Comparison of ENCODE assay signal across 8 cellular contexts in the genomic region with DNA sequence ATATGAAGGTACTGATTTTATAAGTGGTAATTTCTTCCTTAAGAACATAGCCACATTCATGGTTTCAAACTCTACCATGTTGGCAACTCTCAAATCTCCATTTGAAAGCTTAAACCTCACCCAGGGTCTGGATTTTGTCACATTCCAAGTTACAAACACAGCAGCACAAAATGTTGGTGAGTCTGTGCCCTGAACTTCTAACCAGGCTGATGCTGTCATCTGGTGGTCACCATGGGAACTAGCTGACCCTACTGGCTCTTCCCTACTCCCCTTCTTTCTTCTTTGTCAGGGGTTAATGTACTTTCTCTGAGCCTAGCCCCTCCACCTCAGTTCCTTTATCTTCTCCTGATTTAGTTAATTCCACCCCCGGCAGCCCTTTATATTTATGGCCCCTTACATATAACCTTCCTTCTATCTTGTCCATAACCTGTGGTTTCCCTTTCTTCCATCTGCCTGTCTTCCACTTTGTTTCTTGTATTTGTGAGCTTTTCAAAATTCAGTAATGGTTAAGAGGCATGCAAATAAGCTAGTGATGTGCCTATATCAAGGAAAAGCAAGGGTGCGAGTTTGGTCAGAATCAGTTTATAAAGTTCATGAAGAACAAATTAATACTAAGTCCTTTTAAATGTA. TPM values are rescaled to one million over a fixed set of nuclear protein-coding genes. Genes with fewer than 3 reads are reported as not detected.
DNase-seq lines count a peak whose midpoint lies in the region; ATAC-seq and TF ChIP-seq lines count a peak whose summit lies in the region.

No MANE protein-coding gene starts in this region.

- no peak overlapping the region for H3K27ac ChIP-seq in CD4-positive, alpha-beta memory T cell (ENCODE audit: low read depth, low read length)
- H3K27ac ChIP-seq in lower lobe of right lung, result no peak overlapping the region

- H3K27me3 ChIP-seq in CD4-positive, alpha-beta memory T cell (ENCODE audit: insufficient read depth, low read length), result no peaks in the 10 kb centered on the region
- no peaks in the 10 kb centered on the region for H3K27me3 ChIP-seq in lower lobe of right lung (ENCODE audit: low read depth)

- H3K4me3 ChIP-seq in CD4-positive, alpha-beta memory T cell (ENCODE audit: low read length in 2 of 2), result no peak overlapping the region
- H3K4me3 ChIP-seq in WI38 (ENCODE audit: low read depth, low read length), result no peak overlapping the region
- no peak overlapping the region for H3K4me3 ChIP-seq in lower lobe of right lung

- ATAC-seq in GM19043 (IDR thresholded peaks at IDR 0.05; ENCODE audit: low read depth, unreplicated experiment), result peak; percentile 71
- ATAC-seq in lower lobe of right lung, result peak; percentile 65 to 77

- peaks cover 37% of the 10 kb centered on the region for H3K36me3 ChIP-seq in CD4-positive, alpha-beta memory T cell (ENCODE audit: insufficient read depth, low read length)
- peaks cover 63% of the 10 kb centered on the region for H3K36me3 ChIP-seq in lower lobe of right lung

- H3K27ac Mint-ChIP-seq in CD4-positive, alpha-beta memory T cell, result peak overlapping the region; percentile 16 to 58 (median 43)
- no peak overlapping the region for H3K27ac Mint-ChIP-seq in activated T-helper 2 cell treated with anti-CD3 and anti-CD28 coated beads, Interferon-gamma antibody, Interleukin-2, Interleukin-4, amounts not matched to agents 10 μg/mL and 5 μg/mL and 100 μg/mL, durations not matched to agents 14 hours and 24 hours and 36 hours

- H3K4me1 ChIP-seq in CD4-positive, alpha-beta memory T cell (ENCODE audit: insufficient read depth, low read length), result peaks cover 16% of the 10 kb centered on the region
- H3K4me1 ChIP-seq in lower lobe of right lung, result peaks cover 21% of the 10 kb centered on the region

- TF ChIP-seq CTCF in WI38 (IDR thresholded peaks at IDR 0.05; ENCODE audit: low read depth, low read length), result peak; percentile 96
- TF ChIP-seq CTCF in lower lobe of right lung (IDR thresholded peaks at IDR 0.05), result peak; percentile 80

- peaks cover 0 to 2% (median 0%) of the 10 kb centered on the region in 8 donors for H3K9me3 Mint-ChIP-seq in CD4-positive, alpha-beta memory T cell
- H3K9me3 Mint-ChIP-seq in activated T-helper 2 cell treated with anti-CD3 and anti-CD28 coated beads, Interferon-gamma antibody, Interleukin-2, Interleukin-4, amounts not matched to agents 10 μg/mL and 5 μg/mL and 100 μg/mL, durations not matched to agents 14 hours and 24 hours and 36 hours, result no peaks in the 10 kb centered on the region

- DNase-seq in CD4-positive, alpha-beta memory T cell, result peak; percentile 50 to 56 (median 53)
- peak; percentile 72 to 76 for DNase-seq in Kasumi-1 (lab: John Stamatoyannopoulos, UW)
- peak; percentile 76 for DNase-seq in dermis blood vessel endothelial cell
- no peak for DNase-seq in lower lobe of right lung
- peak; percentile 24 to 35 for DNase-seq in stimulated activated CD8-positive, alpha-beta memory T cell treated with anti-CD3 and anti-CD28 coated beads, Interleukin-7, amount 100 ng/mL, for 4 hours (ENCODE audit: low read depth in 2 of 2)
- no peak for DNase-seq in activated T-helper 2 cell treated with anti-CD3 and anti-CD28 coated beads, Interferon-gamma antibody, Interleukin-2, Interleukin-4, amounts not matched to agents 10 μg/mL and 5 μg/mL and 100 μg/mL, durations not matched to agents 14 hours and 24 hours and 36 hours (ENCODE audit: low spot score)

- H3K27me3 Mint-ChIP-seq in CD4-positive, alpha-beta memory T cell, result no peaks in the 10 kb centered on the region
- no peaks in the 10 kb centered on the region for H3K27me3 Mint-ChIP-seq in activated T-helper 2 cell treated with anti-CD3 and anti-CD28 coated beads, Interferon-gamma antibody, Interleukin-2, Interleukin-4, amounts not matched to agents 10 μg/mL and 5 μg/mL and 100 μg/mL, durations not matched to agents 14 hours and 24 hours and 36 hours (ENCODE audit: low read depth)

- peak overlapping the region in 1 of 8 donors; percentile 21 for H3K4me3 Mint-ChIP-seq in CD4-positive, alpha-beta memory T cell
- H3K4me3 Mint-ChIP-seq in activated T-helper 2 cell treated with anti-CD3 and anti-CD28 coated beads, Interferon-gamma antibody, Interleukin-2, Interleukin-4, amounts not matched to agents 10 μg/mL and 5 μg/mL and 100 μg/mL, durations not matched to agents 14 hours and 24 hours and 36 hours (ENCODE audit: low read depth), result no peak overlapping the region

- POLR2A ChIA-PET in CD4-positive, alpha-beta memory T cell (lab: Charles Lee; ENCODE audit: partially characterized antibody), result interaction anchor here (0.8 to 2.1 kb wide), 9 partner anchors 10 to 142 kb away, joined by 3 to 10 read pairs (median 4); partner anchors contain the start of gene TGFBR1

- H3K36me3 Mint-ChIP-seq in CD4-positive, alpha-beta memory T cell, result peaks cover 66 to 68% of the 10 kb centered on the region in 2 donors
- peaks cover 72% of the 10 kb centered on the region for H3K36me3 Mint-ChIP-seq in activated T-helper 2 cell treated with anti-CD3 and anti-CD28 coated beads, Interferon-gamma antibody, Interleukin-2, Interleukin-4, amounts not matched to agents 10 μg/mL and 5 μg/mL and 100 μg/mL, durations not matched to agents 14 hours and 24 hours and 36 hours (ENCODE audit: low read depth)

- CTCF ChIA-PET in CD4-positive, alpha-beta memory T cell (lab: Charles Lee; ENCODE audit: partially characterized antibody), result interaction anchor here (0.6 to 17.5 kb wide), 46 partner anchors 8 to 339 kb away, joined by 3 to 480 read pairs (median 5); partner anchors contain the start of gene TGFBR1

- intact Hi-C loops in CD4-positive, alpha-beta memory T cell (cut with micrococcal nuclease), result loop anchor here (1.0 kb wide), 2 partner anchors 140 to 165 kb away; no protein-coding TSS in a partner anchor
- intact Hi-C loops in lower lobe of right lung (cut with DNase I), result no loop called here
- intact Hi-C loops in activated T-helper 2 cell treated with anti-CD3 and anti-CD28 coated beads, Interferon-gamma antibody, Interleukin-2, Interleukin-4, amounts not matched to agents 10 μg/mL and 5 μg/mL and 100 μg/mL, durations not matched to agents 14 hours and 24 hours and 36 hours (cut with micrococcal nuclease), result loop anchor here (1.0 to 5.0 kb wide), 3 partner anchors 33 to 165 kb away; partner anchors contain the start of gene TGFBR1

- H3K9me3 ChIP-seq in CD4-positive, alpha-beta memory T cell (ENCODE audit: control insufficient read depth in 1 of 2, low read length in 2 of 2), result no peaks in the 10 kb centered on the region
- H3K9me3 ChIP-seq in lower lobe of right lung, result no peaks in the 10 kb centered on the region

- peaks cover 21 to 31% (median 24%) of the 10 kb centered on the region in 4 donors for H3K4me1 Mint-ChIP-seq in CD4-positive, alpha-beta memory T cell
- H3K4me1 Mint-ChIP-seq in activated T-helper 2 cell treated with anti-CD3 and anti-CD28 coated beads, Interferon-gamma antibody, Interleukin-2, Interleukin-4, amounts not matched to agents 10 μg/mL and 5 μg/mL and 100 μg/mL, durations not matched to agents 14 hours and 24 hours and 36 hours (ENCODE audit: low read depth), result peaks cover 22% of the 10 kb centered on the region

RNA-seq across cellular contexts. Expression of gene TGFBR1, which starts 35.9 kb away (rescaled TPM):
- total RNA-seq in CD4-positive, alpha-beta memory T cell, result 10 to 100 TPM; 26.4 to 27.4 TPM
- 10 to 100 TPM; 19.1 to 21.4 TPM for polyA plus RNA-seq in CD4-positive, alpha-beta memory T cell
- total RNA-seq in dermis blood vessel endothelial cell, result 17.0 and 18.4 TPM in 2 replicates
- 78.8 TPM for total RNA-seq in lower lobe of right lung
- total RNA-seq in activated T-helper 2 cell treated with anti-CD3 and anti-CD28 coated beads, Interferon-gamma antibody, Interleukin-2, Interleukin-4, amounts not matched to agents 10 μg/mL and 5 μg/mL and 100 μg/mL, durations not matched to agents 14 hours and 24 hours and 36 hours, result 30.6 and 30.8 TPM in 2 replicates

Comparison
In these comparisons a context has a peak if more than half of its experiments do, and no peak if none do; other contexts are left out.
1. DNase-seq: peak in CD4-positive, alpha-beta memory T cell (5 of 5), Kasumi-1 (2 of 2), dermis blood vessel endothelial cell (single experiment) and stimulated activated CD8-positive, alpha-beta memory T cell treated with anti-CD3 and anti-CD28 coated beads, Interleukin-7, amount 100 ng/mL, for 4 hours (2 of 2); none in lower lobe of right lung (single experiment) and activated T-helper 2 cell treated with anti-CD3 and anti-CD28 coated beads, Interferon-gamma antibody, Interleukin-2, Interleukin-4, amounts not matched to agents 10 μg/mL and 5 μg/mL and 100 μg/mL, durations not matched to agents 14 hours and 24 hours and 36 hours (single experiment).